In the genomic region with DNA sequence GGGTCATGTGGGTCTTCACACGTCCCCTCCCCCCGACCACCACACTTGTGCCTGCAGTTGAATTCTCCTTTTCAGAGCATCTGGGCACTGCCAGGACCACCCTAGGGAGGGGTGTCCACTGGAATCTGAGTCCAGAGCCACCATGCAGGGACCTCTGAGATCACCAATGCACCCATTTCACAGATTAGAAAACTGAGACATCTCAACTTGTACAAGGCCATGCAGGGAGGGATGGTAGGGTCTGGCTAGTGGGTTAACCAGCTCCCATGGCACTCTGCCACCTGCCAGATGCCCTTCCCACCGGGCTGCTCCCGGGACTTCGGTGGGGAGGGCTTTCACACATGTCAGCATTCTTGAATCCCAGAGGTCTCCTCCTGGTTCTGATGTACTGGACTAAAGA, we compare ENCODE assay signal across 12 cellular contexts.
"Had no signal": no experiment of that assay in that cellular context is flagged by ENCODE, and none has a peak within 500 bp of the region (broad histone marks: within the 10 kb centered on the region; RNA-seq: fewer than 3 reads in every experiment).

No MANE protein-coding gene starts in this region.

- H3K4me1 ChIP-seq: parathyroid adenoma, psoas muscle, testis, upper lobe of right lung, vagina had no signal

- H3K9ac ChIP-seq: parathyroid adenoma had no signal

- H3K27me3 ChIP-seq: ovary, testis, transverse colon, upper lobe of right lung, vagina had no signal

- H3K4me3 ChIP-seq: ovary, psoas muscle, skin epidermis, smooth muscle cell, testis, tibial artery, upper lobe of right lung, vagina had no signal

- H3K27ac ChIP-seq: ovary, parathyroid adenoma, psoas muscle, skin epidermis, spleen, suprapubic skin, testis, tibial artery, transverse colon, upper lobe of right lung, vagina had no signal

- H3K4me2 ChIP-seq: smooth muscle cell had no signal

- H3K9me3 ChIP-seq: ovary, psoas muscle, spleen, suprapubic skin, testis, tibial artery, transverse colon, upper lobe of right lung, vagina had no signal

- H3K36me3 ChIP-seq: ovary, spleen, suprapubic skin, tibial artery, transverse colon, upper lobe of right lung, vagina had no signal
